Comparison of ENCODE assay signal across 9 cellular contexts in genomic region chr3:47323431-47324277, GRCh38. TPM values are rescaled to one million over a fixed set of nuclear protein-coding genes. Genes with fewer than 3 reads are reported as not detected.
A peak's percentile ranks its signal among the peaks of the same experiment; 100 is the strongest.
DNase-seq lines count a peak whose midpoint lies in the region; ATAC-seq and TF ChIP-seq lines count a peak whose summit lies in the region.
"Had no signal": no experiment of that assay in that cellular context is flagged by ENCODE, and none has a peak within 500 bp of the region (broad histone marks: within the 10 kb centered on the region; RNA-seq: fewer than 3 reads in every experiment).

No MANE protein-coding gene starts in this region.

- intact Hi-C loops in heart left ventricle (cut with DNase I) (loop anchor here in 8 of 10 donors (1.0 to 10.0 kb wide), 11 partner anchors 41 to 619 kb away; partner anchors contain the start of genes KIF9 (in 1 of the 8), KLHL18 (in 1 of the 8), MYL3 (in 1 of the 8) and TMIE (in 1 of the 8)), left ventricle myocardium superior (cut with micrococcal nuclease) (loop anchor here (5.0 kb wide), 1 partner anchor 71 kb away; no protein-coding TSS in a partner anchor), upper lobe of right lung (cut with DNase I) (no loop called here)

- H3K36me3 ChIP-seq in heart left ventricle (peaks cover 0 to 92% (median 87%) of the 10 kb centered on the region in 9 donors), upper lobe of right lung (peaks cover 72% of the 10 kb centered on the region)

- CTCF ChIA-PET in activated CD8-positive, alpha-beta T cell treated with anti-CD3 and anti-CD28 coated beads, Interleukin-2, amount 10 ng/mL, durations not matched to agents 7 days and 5 days (lab: Charles Lee): interaction anchor here (0.6 to 1.9 kb wide), 22 partner anchors 8 to 458 kb away, joined by 3 to 20 read pairs (median 4); partner anchors contain the start of genes PTPN23 and SETD2

- DNase-seq in heart left ventricle (no peak), left ventricle myocardium superior (no peak), glomerular visceral epithelial cell (ENCODE audit: extremely low spot score) (peak; percentile 18), upper lobe of right lung (no peak), NCI-H1417 (lab: John Stamatoyannopoulos, UW) (no peak)
- no peak for DNase-seq in activated CD8-positive, alpha-beta T cell treated with anti-CD3 and anti-CD28 coated beads, Interleukin-2, amount 10 ng/mL, durations not matched to agents 7 days and 5 days
- no peak for DNase-seq in NK-92 treated with Interleukin-12 subunit alpha and Interleukin-12 subunit beta, amount 100 ng/mL, for 24 hours (lab: John Stamatoyannopoulos, UW)

- H3K27me3 Mint-ChIP-seq in activated CD8-positive, alpha-beta T cell treated with anti-CD3 and anti-CD28 coated beads, Interleukin-2, amount 10 ng/mL, durations not matched to agents 7 days and 5 days (ENCODE audit: low read depth): no peaks in the 10 kb centered on the region

- 73 to 83% (median 79%) methylated on average over 8 of the region's 8 CpGs for WGBS in heart left ventricle, 4 donors

- peak overlapping the region; percentile 58 for H3K27ac Mint-ChIP-seq in activated CD8-positive, alpha-beta T cell treated with anti-CD3 and anti-CD28 coated beads, Interleukin-2, amount 10 ng/mL, durations not matched to agents 7 days and 5 days

- TF ChIP-seq CTCF in heart left ventricle (IDR thresholded peaks at IDR 0.05) (no peak), upper lobe of right lung (IDR thresholded peaks at IDR 0.05) (no peak)

- no peak for TF ChIP-seq POLR2A in heart left ventricle (IDR thresholded peaks at IDR 0.05)

- peaks cover 0 to 15% (median 6%) of the 10 kb centered on the region in 12 donors for H3K4me1 ChIP-seq in heart left ventricle
- H3K4me1 ChIP-seq in upper lobe of right lung: peaks cover 3% of the 10 kb centered on the region
- H3K4me1 ChIP-seq: body of pancreas had no signal

- H3K27ac ChIP-seq in heart left ventricle (no peak overlapping the region), upper lobe of right lung (no peak overlapping the region)
- H3K27ac ChIP-seq: body of pancreas had no signal

- H3K4me1 Mint-ChIP-seq in activated CD8-positive, alpha-beta T cell treated with anti-CD3 and anti-CD28 coated beads, Interleukin-2, amount 10 ng/mL, durations not matched to agents 7 days and 5 days (ENCODE audit: low read depth): peaks cover 8% of the 10 kb centered on the region

- peak in 3 of 4 donors; percentile 13 to 28 (median 15) for ATAC-seq in heart left ventricle
- ATAC-seq in left ventricle myocardium superior: no peak
- ATAC-seq in activated CD8-positive, alpha-beta T cell treated with anti-CD3 and anti-CD28 coated beads, Interleukin-2, amount 10 ng/mL, durations not matched to agents 7 days and 5 days: no peak
- ATAC-seq in upper lobe of right lung: peak; percentile 13
- ATAC-seq in HG03460 (IDR thresholded peaks at IDR 0.05; ENCODE audit: unreplicated experiment): no peak

- H3K4me3 Mint-ChIP-seq in activated CD8-positive, alpha-beta T cell treated with anti-CD3 and anti-CD28 coated beads, Interleukin-2, amount 10 ng/mL, durations not matched to agents 7 days and 5 days: no peak overlapping the region

- H3K36me3 Mint-ChIP-seq in activated CD8-positive, alpha-beta T cell treated with anti-CD3 and anti-CD28 coated beads, Interleukin-2, amount 10 ng/mL, durations not matched to agents 7 days and 5 days (ENCODE audit: low read depth): peaks cover 33% of the 10 kb centered on the region

- H3K9me3 ChIP-seq in heart left ventricle (no peaks in the 10 kb centered on the region), upper lobe of right lung (no peaks in the 10 kb centered on the region)
- H3K9me3 ChIP-seq: body of pancreas had no signal

- H3K27me3 ChIP-seq in heart left ventricle: no peaks in the 10 kb centered on the region
- no peaks in the 10 kb centered on the region for H3K27me3 ChIP-seq in upper lobe of right lung
- H3K27me3 ChIP-seq: body of pancreas had no signal

- POLR2A ChIA-PET in activated CD8-positive, alpha-beta T cell treated with anti-CD3 and anti-CD28 coated beads, Interleukin-2, amount 10 ng/mL, durations not matched to agents 7 days and 5 days (lab: Charles Lee): interaction anchor here (0.9 to 1.2 kb wide), 2 partner anchors 159 to 160 kb away, joined by 3 read pairs; partner anchors contain the start of gene SETD2

- H3K9me3 Mint-ChIP-seq in activated CD8-positive, alpha-beta T cell treated with anti-CD3 and anti-CD28 coated beads, Interleukin-2, amount 10 ng/mL, durations not matched to agents 7 days and 5 days (ENCODE audit: insufficient read depth): no peaks in the 10 kb centered on the region

- H3K4me3 ChIP-seq in heart left ventricle (no peak overlapping the region), upper lobe of right lung (no peak overlapping the region)
- H3K4me3 ChIP-seq: body of pancreas had no signal

RNA-seq across cellular contexts. Expression of gene KLHL18, which starts 40.9 kb away (rescaled TPM):
- 10 to 100 TPM; 15.2 to 51.0 (median 43.5) TPM for total RNA-seq in heart left ventricle
- polyA plus RNA-seq in heart left ventricle: 100 to 1,000 TPM in 1 of 2 donors, 10 to 100 TPM in 1; 50.4 to 109 TPM
- 55.0 TPM for total RNA-seq in left ventricle myocardium superior
- 10 to 100 TPM; 29.8 to 32.5 TPM for total RNA-seq in activated CD8-positive, alpha-beta T cell treated with anti-CD3 and anti-CD28 coated beads, Interleukin-2, amount 10 ng/mL, durations not matched to agents 7 days and 5 days
- total RNA-seq in upper lobe of right lung: 23.5 TPM

RNA-seq across cellular contexts. Expression of gene KIF9, which starts 41.1 kb away (rescaled TPM):
- 10 to 100 TPM in 3 of 9 donors, 1 to 10 TPM in 6; 5.2 to 13.0 (median 8.6) TPM for total RNA-seq in heart left ventricle
- polyA plus RNA-seq in heart left ventricle: 10 to 100 TPM in 1 of 2 donors, 1 to 10 TPM in 1; 8.7 to 19.2 TPM
- total RNA-seq in left ventricle myocardium superior: 8.8 TPM
- 1 to 10 TPM; 8.2 to 8.3 TPM for total RNA-seq in activated CD8-positive, alpha-beta T cell treated with anti-CD3 and anti-CD28 coated beads, Interleukin-2, amount 10 ng/mL, durations not matched to agents 7 days and 5 days
- total RNA-seq in upper lobe of right lung: 6.9 TPM

RNA-seq across cellular contexts. Expression of gene PTPN23, which starts 57.2 kb away (rescaled TPM):
- total RNA-seq in heart left ventricle: 10 to 100 TPM; 13.0 to 30.3 (median 19.5) TPM
- 10 to 100 TPM; 11.0 to 17.4 TPM for polyA plus RNA-seq in heart left ventricle
- 18.6 TPM for total RNA-seq in left ventricle myocardium superior
- total RNA-seq in activated CD8-positive, alpha-beta T cell treated with anti-CD3 and anti-CD28 coated beads, Interleukin-2, amount 10 ng/mL, durations not matched to agents 7 days and 5 days: 10 to 100 TPM; 31.0 to 33.2 TPM
- 56.2 TPM for total RNA-seq in upper lobe of right lung

Comparison
In these comparisons a context has a peak if more than half of its experiments do, and no peak if none do; other contexts are left out.
1. ATAC-seq: peak in heart left ventricle (3 of 4) and upper lobe of right lung (single experiment); none in left ventricle myocardium superior (single experiment), activated CD8-positive, alpha-beta T cell treated with anti-CD3 and anti-CD28 coated beads, Interleukin-2, amount 10 ng/mL, durations not matched to agents 7 days and 5 days (single experiment) and HG03460 (single experiment).